In the genomic region with DNA sequence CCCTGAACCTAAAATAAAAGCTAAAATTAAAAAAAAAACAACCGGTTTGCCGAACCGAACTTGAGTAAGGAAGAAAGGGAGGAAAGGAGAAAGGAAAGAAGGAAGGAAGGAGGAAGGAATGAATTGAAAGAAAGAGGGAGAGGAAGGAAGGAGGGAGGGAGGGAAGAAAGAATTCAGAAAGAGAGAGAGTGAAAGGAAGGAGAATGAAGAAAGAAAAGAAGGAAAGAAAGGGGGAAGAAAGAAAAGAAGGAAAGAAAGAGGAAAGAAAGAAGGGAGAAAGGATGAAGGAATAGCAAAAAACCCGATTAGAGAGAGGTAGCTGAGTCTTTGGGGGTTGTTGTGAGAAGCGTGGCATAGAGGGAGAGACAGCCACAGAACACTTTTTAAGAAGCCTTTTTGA, we compare ENCODE assay signal across 4 cellular contexts.
TF ChIP-seq lines count a peak whose summit lies in the region.

No MANE protein-coding gene starts in this region.

TF ChIP-seq in SK-N-SH, 30 proteins besides CTCF, POLR2A, EP300 and RAD21:
- TF ChIP-seq FOSL2 (IDR thresholded peaks at IDR 0.05; ENCODE audit: borderline replicate concordance, low read depth) (no peak), YY1 (IDR thresholded peaks at IDR 0.05; ENCODE audit: low read depth) (no peak), CHD2 (IDR thresholded peaks at IDR 0.05; ENCODE audit: low read length, partially characterized antibody) (no peak), GATA2 (CRISPR knock-in tag; IDR thresholded peaks at IDR 0.05) (no peak), SMC3 (IDR thresholded peaks at IDR 0.05; ENCODE audit: low read depth, low read length) (no peak), TEAD4 (IDR thresholded peaks at IDR 0.05; ENCODE audit: borderline replicate concordance, insufficient read depth) (no peak)
TF ChIP-seq in SK-N-SH: peak in this region for 0.

TF ChIP-seq in SK-N-SH treated with all-trans-retinoic acid at 6 μM for 48 hours, 23 proteins besides CTCF, POLR2A, EP300 and RAD21 (continues in another document):
- no peak for TF ChIP-seq ZC3H10 (CRISPR knock-in tag; IDR thresholded peaks at IDR 0.05)
- TF ChIP-seq ESRRG (CRISPR knock-in tag; IDR thresholded peaks at IDR 0.05): no peak
- TF ChIP-seq OSR1 (CRISPR knock-in tag; IDR thresholded peaks at IDR 0.05): no peak
- TF ChIP-seq ZNF565 (CRISPR knock-in tag; conservative IDR thresholded peaks at IDR 0.05; ENCODE audit: low read depth): no peak
- TF ChIP-seq ZNF8 (CRISPR knock-in tag; IDR thresholded peaks at IDR 0.05): no peak
- TF ChIP-seq PPARA (CRISPR knock-in tag; IDR thresholded peaks at IDR 0.05; ENCODE audit: borderline replicate concordance): no peak
- TF ChIP-seq ZFP3 (CRISPR knock-in tag; IDR thresholded peaks at IDR 0.05): no peak
- no peak for TF ChIP-seq ARNTL (CRISPR knock-in tag; IDR thresholded peaks at IDR 0.05; ENCODE audit: borderline replicate concordance, low read depth)
- TF ChIP-seq, protein P1, sequence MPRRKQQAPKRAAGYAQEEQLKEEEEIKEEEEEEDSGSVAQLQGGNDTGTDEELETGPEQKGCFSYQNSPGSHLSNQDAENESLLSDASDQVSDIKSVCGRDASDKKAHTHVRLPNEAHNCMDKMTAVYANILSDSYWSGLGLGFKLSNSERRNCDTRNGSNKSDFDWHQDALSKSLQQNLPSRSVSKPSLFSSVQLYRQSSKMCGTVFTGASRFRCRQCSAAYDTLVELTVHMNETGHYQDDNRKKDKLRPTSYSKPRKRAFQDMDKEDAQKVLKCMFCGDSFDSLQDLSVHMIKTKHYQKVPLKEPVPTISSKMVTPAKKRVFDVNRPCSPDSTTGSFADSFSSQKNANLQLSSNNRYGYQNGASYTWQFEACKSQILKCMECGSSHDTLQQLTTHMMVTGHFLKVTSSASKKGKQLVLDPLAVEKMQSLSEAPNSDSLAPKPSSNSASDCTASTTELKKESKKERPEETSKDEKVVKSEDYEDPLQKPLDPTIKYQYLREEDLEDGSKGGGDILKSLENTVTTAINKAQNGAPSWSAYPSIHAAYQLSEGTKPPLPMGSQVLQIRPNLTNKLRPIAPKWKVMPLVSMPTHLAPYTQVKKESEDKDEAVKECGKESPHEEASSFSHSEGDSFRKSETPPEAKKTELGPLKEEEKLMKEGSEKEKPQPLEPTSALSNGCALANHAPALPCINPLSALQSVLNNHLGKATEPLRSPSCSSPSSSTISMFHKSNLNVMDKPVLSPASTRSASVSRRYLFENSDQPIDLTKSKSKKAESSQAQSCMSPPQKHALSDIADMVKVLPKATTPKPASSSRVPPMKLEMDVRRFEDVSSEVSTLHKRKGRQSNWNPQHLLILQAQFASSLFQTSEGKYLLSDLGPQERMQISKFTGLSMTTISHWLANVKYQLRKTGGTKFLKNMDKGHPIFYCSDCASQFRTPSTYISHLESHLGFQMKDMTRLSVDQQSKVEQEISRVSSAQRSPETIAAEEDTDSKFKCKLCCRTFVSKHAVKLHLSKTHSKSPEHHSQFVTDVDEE (CRISPR knock-in tag; IDR thresholded peaks at IDR 0.05): no peak
- TF ChIP-seq, protein P2, sequence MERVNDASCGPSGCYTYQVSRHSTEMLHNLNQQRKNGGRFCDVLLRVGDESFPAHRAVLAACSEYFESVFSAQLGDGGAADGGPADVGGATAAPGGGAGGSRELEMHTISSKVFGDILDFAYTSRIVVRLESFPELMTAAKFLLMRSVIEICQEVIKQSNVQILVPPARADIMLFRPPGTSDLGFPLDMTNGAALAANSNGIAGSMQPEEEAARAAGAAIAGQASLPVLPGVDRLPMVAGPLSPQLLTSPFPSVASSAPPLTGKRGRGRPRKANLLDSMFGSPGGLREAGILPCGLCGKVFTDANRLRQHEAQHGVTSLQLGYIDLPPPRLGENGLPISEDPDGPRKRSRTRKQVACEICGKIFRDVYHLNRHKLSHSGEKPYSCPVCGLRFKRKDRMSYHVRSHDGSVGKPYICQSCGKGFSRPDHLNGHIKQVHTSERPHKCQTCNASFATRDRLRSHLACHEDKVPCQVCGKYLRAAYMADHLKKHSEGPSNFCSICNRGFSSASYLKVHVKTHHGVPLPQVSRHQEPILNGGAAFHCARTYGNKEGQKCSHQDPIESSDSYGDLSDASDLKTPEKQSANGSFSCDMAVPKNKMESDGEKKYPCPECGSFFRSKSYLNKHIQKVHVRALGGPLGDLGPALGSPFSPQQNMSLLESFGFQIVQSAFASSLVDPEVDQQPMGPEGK (CRISPR knock-in tag; IDR thresholded peaks at IDR 0.05; ENCODE audit: borderline replicate concordance): no peak
- no peak for TF ChIP-seq TOX (CRISPR knock-in tag; IDR thresholded peaks at IDR 0.05; ENCODE audit: borderline replicate concordance)
- TF ChIP-seq TCF4 (CRISPR knock-in tag; IDR thresholded peaks at IDR 0.05; ENCODE audit: borderline replicate concordance): no peak

TF ChIP-seq in HEK293, 187 proteins besides CTCF, POLR2A, EP300 and RAD21:
- TF ChIP-seq ZBTB48 (tag by site-specific recombination; IDR thresholded peaks at IDR 0.05) (no peak), ZNF747 (tag by site-specific recombination; IDR thresholded peaks at IDR 0.05) (no peak), ZSCAN16 (tag by site-specific recombination; IDR thresholded peaks at IDR 0.05) (no peak), ZNF121 (tag by site-specific recombination; IDR thresholded peaks at IDR 0.05) (no peak), ZNF366 (tag by site-specific recombination; conservative IDR thresholded peaks at IDR 0.05) (peak; percentile 87), ZNF544 (tag by site-specific recombination; IDR thresholded peaks at IDR 0.05) (no peak), ZNF426 (tag by site-specific recombination; IDR thresholded peaks at IDR 0.05) (no peak), WT1 (tag by site-specific recombination; IDR thresholded peaks at IDR 0.05) (no peak), ZNF548 (tag by site-specific recombination; IDR thresholded peaks at IDR 0.05) (no peak), PRDM1 (tag by site-specific recombination; IDR thresholded peaks at IDR 0.05) (peak; percentile 81), ZNF791 (tag by site-specific recombination; IDR thresholded peaks at IDR 0.05) (no peak), SP7 (tag by site-specific recombination; IDR thresholded peaks at IDR 0.05) (no peak), ZNF621 (tag by site-specific recombination; IDR thresholded peaks at IDR 0.05) (no peak), SETDB1 (IDR thresholded peaks at IDR 0.05; ENCODE audit: insufficient read length, low read length) (no peak), ZNF501 (tag by site-specific recombination; IDR thresholded peaks at IDR 0.05) (no peak)
- TF ChIP-seq, protein P3, sequence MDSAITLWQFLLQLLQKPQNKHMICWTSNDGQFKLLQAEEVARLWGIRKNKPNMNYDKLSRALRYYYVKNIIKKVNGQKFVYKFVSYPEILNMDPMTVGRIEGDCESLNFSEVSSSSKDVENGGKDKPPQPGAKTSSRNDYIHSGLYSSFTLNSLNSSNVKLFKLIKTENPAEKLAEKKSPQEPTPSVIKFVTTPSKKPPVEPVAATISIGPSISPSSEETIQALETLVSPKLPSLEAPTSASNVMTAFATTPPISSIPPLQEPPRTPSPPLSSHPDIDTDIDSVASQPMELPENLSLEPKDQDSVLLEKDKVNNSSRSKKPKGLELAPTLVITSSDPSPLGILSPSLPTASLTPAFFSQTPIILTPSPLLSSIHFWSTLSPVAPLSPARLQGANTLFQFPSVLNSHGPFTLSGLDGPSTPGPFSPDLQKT (IDR thresholded peaks at IDR 0.05; ENCODE audit: borderline replicate concordance, low read depth, low read length): no peak

TF ChIP-seq in K562, 482 proteins besides CTCF, POLR2A, EP300 and RAD21:
- TF ChIP-seq, protein P4, sequence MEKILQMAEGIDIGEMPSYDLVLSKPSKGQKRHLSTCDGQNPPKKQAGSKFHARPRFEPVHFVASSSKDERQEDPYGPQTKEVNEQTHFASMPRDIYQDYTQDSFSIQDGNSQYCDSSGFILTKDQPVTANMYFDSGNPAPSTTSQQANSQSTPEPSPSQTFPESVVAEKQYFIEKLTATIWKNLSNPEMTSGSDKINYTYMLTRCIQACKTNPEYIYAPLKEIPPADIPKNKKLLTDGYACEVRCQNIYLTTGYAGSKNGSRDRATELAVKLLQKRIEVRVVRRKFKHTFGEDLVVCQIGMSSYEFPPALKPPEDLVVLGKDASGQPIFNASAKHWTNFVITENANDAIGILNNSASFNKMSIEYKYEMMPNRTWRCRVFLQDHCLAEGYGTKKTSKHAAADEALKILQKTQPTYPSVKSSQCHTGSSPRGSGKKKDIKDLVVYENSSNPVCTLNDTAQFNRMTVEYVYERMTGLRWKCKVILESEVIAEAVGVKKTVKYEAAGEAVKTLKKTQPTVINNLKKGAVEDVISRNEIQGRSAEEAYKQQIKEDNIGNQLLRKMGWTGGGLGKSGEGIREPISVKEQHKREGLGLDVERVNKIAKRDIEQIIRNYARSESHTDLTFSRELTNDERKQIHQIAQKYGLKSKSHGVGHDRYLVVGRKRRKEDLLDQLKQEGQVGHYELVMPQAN (IDR thresholded peaks at IDR 0.05; ENCODE audit: borderline replicate concordance): 0 out of 2 replicates have a peak, but pooled peaks have one; percentile 21
- TF ChIP-seq OTX1 (CRISPR knock-in tag; IDR thresholded peaks at IDR 0.05) (peak; percentile 53; the same call in 1 of the 2 replicates), NFXL1 (CRISPR knock-in tag; IDR thresholded peaks at IDR 0.05) (no peak), ZNF507 (tag; conservative IDR thresholded peaks at IDR 0.05) (no peak), SOX6 (IDR thresholded peaks at IDR 0.05) (no peak), CBFA2T2 (conservative IDR thresholded peaks at IDR 0.05) (no peak), ZNF551 (CRISPR knock-in tag; IDR thresholded peaks at IDR 0.05) (no peak)
- TF ChIP-seq, protein P5, sequence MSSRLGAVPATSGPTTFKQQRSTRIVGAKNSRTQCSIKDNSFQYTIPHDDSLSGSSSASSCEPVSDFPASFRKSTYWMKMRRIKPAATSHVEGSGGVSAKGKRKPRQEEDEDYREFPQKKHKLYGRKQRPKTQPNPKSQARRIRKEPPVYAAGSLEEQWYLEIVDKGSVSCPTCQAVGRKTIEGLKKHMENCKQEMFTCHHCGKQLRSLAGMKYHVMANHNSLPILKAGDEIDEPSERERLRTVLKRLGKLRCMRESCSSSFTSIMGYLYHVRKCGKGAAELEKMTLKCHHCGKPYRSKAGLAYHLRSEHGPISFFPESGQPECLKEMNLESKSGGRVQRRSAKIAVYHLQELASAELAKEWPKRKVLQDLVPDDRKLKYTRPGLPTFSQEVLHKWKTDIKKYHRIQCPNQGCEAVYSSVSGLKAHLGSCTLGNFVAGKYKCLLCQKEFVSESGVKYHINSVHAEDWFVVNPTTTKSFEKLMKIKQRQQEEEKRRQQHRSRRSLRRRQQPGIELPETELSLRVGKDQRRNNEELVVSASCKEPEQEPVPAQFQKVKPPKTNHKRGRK (tag; IDR thresholded peaks at IDR 0.05): peak; percentile 90
TF ChIP-seq in K562: peak in this region for 3.
